ENCODE assay signal across 1 cellular context in the genomic region with DNA sequence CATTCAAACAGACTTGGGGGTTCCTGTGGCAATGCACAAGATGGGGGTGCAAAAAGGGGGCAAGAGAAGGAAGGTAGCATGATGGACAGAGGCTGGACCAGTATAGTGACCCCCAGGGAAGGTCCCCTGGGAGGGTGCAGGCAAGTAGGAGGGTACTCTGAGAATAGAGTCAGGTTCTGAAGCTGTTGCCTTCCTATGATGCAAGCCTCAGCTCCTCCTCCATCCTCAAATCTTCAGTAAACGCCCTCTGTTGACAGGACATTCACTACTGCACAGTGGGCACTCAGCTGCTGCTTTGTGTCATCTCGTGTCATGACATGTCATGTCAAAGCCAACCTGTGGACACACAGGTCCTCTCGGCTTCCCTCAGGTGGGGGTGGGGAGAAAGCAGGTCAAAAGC.
A peak's percentile ranks its signal among the peaks of the same experiment; 100 is the strongest.
TF ChIP-seq lines count a peak whose summit lies in the region.

No MANE protein-coding gene starts in this region.

TF ChIP-seq in H1, 55 proteins besides CTCF, POLR2A, EP300 and RAD21:
- peak; percentile 77 to 79; a peak in 3 of 4 replicates for TF ChIP-seq SIN3A (conservative IDR thresholded peaks at IDR 0.05 in 1 of 2, IDR thresholded peaks at IDR 0.05 in 1 of 2; ENCODE audit: low read depth in 1 of 2, low read length in 2 of 2)
- TF ChIP-seq BRCA1 (IDR thresholded peaks at IDR 0.05; ENCODE audit: low read depth, low read length): no peak
- no peak for TF ChIP-seq CREB1 (IDR thresholded peaks at IDR 0.05)
- no peak for TF ChIP-seq GTF2F1 (IDR thresholded peaks at IDR 0.05; ENCODE audit: borderline replicate concordance, low read depth, low read length)
- no peak for TF ChIP-seq TEAD4 (IDR thresholded peaks at IDR 0.05; ENCODE audit: low read depth, low read length)
- peak; percentile 33; the same call in 1 of the 2 replicates for TF ChIP-seq CEBPB (IDR thresholded peaks at IDR 0.05; ENCODE audit: low read depth, low read length)
- TF ChIP-seq PHF8 (conservative IDR thresholded peaks at IDR 0.05; ENCODE audit: low read depth, low read length): no peak
- no peak for TF ChIP-seq SAP30 (IDR thresholded peaks at IDR 0.05; ENCODE audit: insufficient read depth, insufficient replicate concordance, low read length)
- TF ChIP-seq HDAC2 (IDR thresholded peaks at IDR 0.05; ENCODE audit: borderline replicate concordance in 1 of 2, low read depth in 2 of 2, low read length in 2 of 2): no peak
- no peak for TF ChIP-seq SRF (IDR thresholded peaks at IDR 0.05; ENCODE audit: low read depth, low read length)
- TF ChIP-seq TAF7 (optimal IDR thresholded peaks at IDR 0.05; ENCODE audit: borderline replicate concordance, low read depth, low read length): no peak
- TF ChIP-seq, protein P1, sequence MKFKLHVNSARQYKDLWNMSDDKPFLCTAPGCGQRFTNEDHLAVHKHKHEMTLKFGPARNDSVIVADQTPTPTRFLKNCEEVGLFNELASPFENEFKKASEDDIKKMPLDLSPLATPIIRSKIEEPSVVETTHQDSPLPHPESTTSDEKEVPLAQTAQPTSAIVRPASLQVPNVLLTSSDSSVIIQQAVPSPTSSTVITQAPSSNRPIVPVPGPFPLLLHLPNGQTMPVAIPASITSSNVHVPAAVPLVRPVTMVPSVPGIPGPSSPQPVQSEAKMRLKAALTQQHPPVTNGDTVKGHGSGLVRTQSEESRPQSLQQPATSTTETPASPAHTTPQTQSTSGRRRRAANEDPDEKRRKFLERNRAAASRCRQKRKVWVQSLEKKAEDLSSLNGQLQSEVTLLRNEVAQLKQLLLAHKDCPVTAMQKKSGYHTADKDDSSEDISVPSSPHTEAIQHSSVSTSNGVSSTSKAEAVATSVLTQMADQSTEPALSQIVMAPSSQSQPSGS (IDR thresholded peaks at IDR 0.05; ENCODE audit: low read length): no peak
- TF ChIP-seq TAF1 (IDR thresholded peaks at IDR 0.05; ENCODE audit: low read depth, low read length): no peak
- TF ChIP-seq, protein P2, sequence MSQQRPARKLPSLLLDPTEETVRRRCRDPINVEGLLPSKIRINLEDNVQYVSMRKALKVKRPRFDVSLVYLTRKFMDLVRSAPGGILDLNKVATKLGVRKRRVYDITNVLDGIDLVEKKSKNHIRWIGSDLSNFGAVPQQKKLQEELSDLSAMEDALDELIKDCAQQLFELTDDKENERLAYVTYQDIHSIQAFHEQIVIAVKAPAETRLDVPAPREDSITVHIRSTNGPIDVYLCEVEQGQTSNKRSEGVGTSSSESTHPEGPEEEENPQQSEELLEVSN (IDR thresholded peaks at IDR 0.05): no peak
- TF ChIP-seq HDAC6 (IDR thresholded peaks at IDR 0.05; ENCODE audit: low read depth, low read length): no peak
- TF ChIP-seq SP1 (IDR thresholded peaks at IDR 0.05; ENCODE audit: low read depth, low read length): no peak
